ENCODE assay signal across 13 cellular contexts in the genomic region with DNA sequence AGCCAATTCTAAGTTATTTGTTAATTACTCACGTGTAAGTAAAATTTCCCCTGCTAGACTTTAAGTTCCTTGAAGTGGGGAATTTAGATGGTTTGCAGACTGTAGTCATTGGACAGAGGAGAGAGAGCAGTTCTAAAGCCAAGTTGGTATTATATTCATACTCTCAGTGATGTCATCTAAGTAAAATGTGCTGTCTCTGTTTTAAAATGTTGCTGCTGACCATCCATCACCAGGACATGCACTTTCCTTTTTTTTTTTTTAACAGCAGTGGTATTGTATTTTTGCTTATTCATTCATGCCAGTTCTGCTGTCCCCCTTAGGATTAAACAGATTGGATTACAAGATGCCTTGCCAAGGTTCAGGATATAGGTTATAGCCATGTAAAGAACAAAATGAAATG. TPM values are rescaled to one million over a fixed set of nuclear protein-coding genes. Genes with fewer than 3 reads are reported as not detected.
DNase-seq lines count a peak whose midpoint lies in the region; ATAC-seq and TF ChIP-seq lines count a peak whose summit lies in the region.
"Had no signal": no experiment of that assay in that cellular context is flagged by ENCODE, and none has a peak within 500 bp of the region (broad histone marks: within the 10 kb centered on the region; RNA-seq: fewer than 3 reads in every experiment).

No MANE protein-coding gene starts in this region.

- H3K36me3 ChIP-seq in WERI-Rb-1, result peaks cover 10% of the 10 kb centered on the region
- H3K36me3 ChIP-seq: BE2C, gastrocnemius medialis, prostate gland had no signal

- peak; percentile 53 for DNase-seq in AG10803 (ENCODE audit: low read depth)
- peak; percentile 70 for DNase-seq in NCI-H226
- peak; percentile 58 for DNase-seq in myocyte (ENCODE audit: low read depth)
- no peak for DNase-seq in activated CD4-positive, CD25-positive, alpha-beta regulatory T cell (lab: John Stamatoyannopoulos, UW)
- DNase-seq in WERI-Rb-1, result no peak
- DNase-seq: BE2C, gastrocnemius medialis, Right ventricle myocardium superior had no signal

- H3K9me3 ChIP-seq in WERI-Rb-1 (ENCODE audit: severe bottlenecking), result no peaks in the 10 kb centered on the region
- H3K9me3 ChIP-seq: BE2C, gastrocnemius medialis, prostate gland had no signal

- ATAC-seq in HG03460 (IDR thresholded peaks at IDR 0.05; ENCODE audit: unreplicated experiment), result no peak
- no peak for ATAC-seq in GM19463 (IDR thresholded peaks at IDR 0.05; ENCODE audit: unreplicated experiment)
- ATAC-seq: gastrocnemius medialis had no signal

- TF ChIP-seq CTCF in AG10803 (conservative IDR thresholded peaks at IDR 0.05; ENCODE audit: low read length) (no peak), WERI-Rb-1 (IDR thresholded peaks at IDR 0.05; ENCODE audit: low read depth, low read length) (no peak)

- H3K4me3 ChIP-seq in AG10803 (ENCODE audit: low read length), result no peak overlapping the region
- no peak overlapping the region for H3K4me3 ChIP-seq in WERI-Rb-1 (ENCODE audit: low read depth, low read length)
- H3K4me3 ChIP-seq: gastrocnemius medialis, prostate gland had no signal

- H3K27me3 ChIP-seq in WERI-Rb-1 (ENCODE audit: insufficient read depth, low read depth, severe bottlenecking), result no peaks in the 10 kb centered on the region
- H3K27me3 ChIP-seq: BE2C, gastrocnemius medialis had no signal

- peak overlapping the region; percentile 32 for H3K27ac ChIP-seq in cingulate gyrus (ENCODE audit: low read depth, low read length)
- H3K27ac ChIP-seq in WERI-Rb-1, result no peak overlapping the region
- H3K27ac ChIP-seq: gastrocnemius medialis, KMS-11, prostate gland had no signal

RNA-seq across cellular contexts. Expression of a gene that starts 2.3 kb away (rescaled TPM):
- 35.2 and 41.0 TPM in 2 replicates for total RNA-seq in myocyte
- 13.1 TPM for polyA plus RNA-seq in myocyte (2012)

Comparison
In these comparisons a context has a peak if more than half of its experiments do, and no peak if none do; other contexts are left out.
1. DNase-seq: peak in AG10803 (single experiment), NCI-H226 (single experiment) and myocyte (single experiment); none in activated CD4-positive, CD25-positive, alpha-beta regulatory T cell (0 of 4) and WERI-Rb-1 (single experiment).